In the genomic region with DNA sequence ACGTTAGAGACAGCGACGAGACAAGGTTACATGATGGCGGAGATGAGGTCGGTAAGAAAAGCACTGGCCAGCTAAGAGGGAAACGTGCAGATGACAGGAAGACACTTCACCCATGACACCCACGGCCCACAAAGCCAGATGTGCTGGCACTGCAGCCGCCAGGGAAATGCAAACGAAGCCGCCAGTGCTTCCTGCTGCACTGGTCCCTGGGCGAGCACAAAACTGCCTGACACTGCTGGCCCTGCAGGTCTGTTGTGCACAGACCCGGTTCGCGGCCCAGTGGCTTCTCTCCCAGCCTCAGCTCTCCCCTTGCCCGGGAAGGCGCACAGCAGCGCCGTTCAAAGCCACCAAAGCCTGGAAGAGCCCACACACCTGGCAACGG, we compare ENCODE assay signal across 9 cellular contexts. TPM values are rescaled to one million over a fixed set of nuclear protein-coding genes. Genes with fewer than 3 reads are reported as not detected.
DNase-seq lines count a peak whose midpoint lies in the region; ATAC-seq and TF ChIP-seq lines count a peak whose summit lies in the region.
"Had no signal": no experiment of that assay in that cellular context is flagged by ENCODE, and none has a peak within 500 bp of the region (broad histone marks: within the 10 kb centered on the region; RNA-seq: fewer than 3 reads in every experiment).

No MANE protein-coding gene starts in this region.

- H2AK5ac ChIP-seq in H9 (ENCODE audit: insufficient read length, low read length): no peak overlapping the region

- peaks cover 26% of the 10 kb centered on the region for H3K4me1 Mint-ChIP-seq in activated T-helper 1 cell treated with anti-CD3 and anti-CD28 coated beads, Interleukin-12 subunit alpha, Interleukin-12 subunit beta, Interleukin-2, Interleukin-4 antibody, amounts not matched to agents 30 ng/mL and 10 ng/mL and 1 ng/mL, durations not matched to agents 14 hours and 24 hours and 36 hours (ENCODE audit: low read depth)
- H3K4me1 Mint-ChIP-seq in H9: peaks cover 0 to 5% of the 10 kb centered on the region in 2 experiments; a peak in 2 of 4 replicates

- H2BK120ac ChIP-seq in H9 (ENCODE audit: low read depth, low read length, poor library complexity, severe bottlenecking): no peak overlapping the region

- no peak overlapping the region for H3K4me2 ChIP-seq in H9 (ENCODE audit: insufficient read depth, insufficient read length, low read length)

- H3K79me1 ChIP-seq in H9 (ENCODE audit: insufficient read depth, low read depth, low read length, poor library complexity, severe bottlenecking): no peaks in the 10 kb centered on the region

- intact Hi-C loops in activated T-helper 1 cell treated with anti-CD3 and anti-CD28 coated beads, Interleukin-12 subunit alpha, Interleukin-12 subunit beta, Interleukin-2, Interleukin-4 antibody, amounts not matched to agents 30 ng/mL and 10 ng/mL and 1 ng/mL, durations not matched to agents 14 hours and 24 hours and 36 hours (cut with micrococcal nuclease): no loop called here

- H3K27me3 Mint-ChIP-seq in activated T-helper 1 cell treated with anti-CD3 and anti-CD28 coated beads, Interleukin-12 subunit alpha, Interleukin-12 subunit beta, Interleukin-2, Interleukin-4 antibody, amounts not matched to agents 30 ng/mL and 10 ng/mL and 1 ng/mL, durations not matched to agents 14 hours and 24 hours and 36 hours (ENCODE audit: insufficient read depth): no peaks in the 10 kb centered on the region
- H3K27me3 Mint-ChIP-seq in H9 (ENCODE audit: low read depth): no peaks in the 10 kb centered on the region
- H3K27me3 Mint-ChIP-seq: activated naive CD4-positive, alpha-beta T cell treated with anti-CD3 and anti-CD28 coated beads, Interleukin-2, amount 50 U/mL, for 24 hours had no signal

- H3K4me3 Mint-ChIP-seq in activated T-helper 1 cell treated with anti-CD3 and anti-CD28 coated beads, Interleukin-12 subunit alpha, Interleukin-12 subunit beta, Interleukin-2, Interleukin-4 antibody, amounts not matched to agents 30 ng/mL and 10 ng/mL and 1 ng/mL, durations not matched to agents 14 hours and 24 hours and 36 hours: no peak overlapping the region
- 0 out of 5 replicates have a peak overlapping the region, but pooled peaks of 1 of the 2 experiments have one; percentile 22 for H3K4me3 Mint-ChIP-seq in H9
- H3K4me3 Mint-ChIP-seq: activated naive CD4-positive, alpha-beta T cell treated with anti-CD3 and anti-CD28 coated beads, Interleukin-2, amount 50 U/mL, for 24 hours had no signal

- no peaks in the 10 kb centered on the region for H4K20me1 ChIP-seq in H9 (ENCODE audit: control insufficient read depth, insufficient read depth, insufficient read length)

- no peak overlapping the region for H2BK12ac ChIP-seq in H9 (ENCODE audit: insufficient read length, low read depth, low read length)

- no peak overlapping the region for H3T11ph ChIP-seq in H9 (ENCODE audit: low read length)

- H3K27ac Mint-ChIP-seq in activated T-helper 1 cell treated with anti-CD3 and anti-CD28 coated beads, Interleukin-12 subunit alpha, Interleukin-12 subunit beta, Interleukin-2, Interleukin-4 antibody, amounts not matched to agents 30 ng/mL and 10 ng/mL and 1 ng/mL, durations not matched to agents 14 hours and 24 hours and 36 hours: no peak overlapping the region
- peak overlapping the region in 2 of 3 experiments; percentile 8 to 24; a peak in 2 of 7 replicates for H3K27ac Mint-ChIP-seq in H9

- H3K27me3 ChIP-seq in H9 (ENCODE audit: insufficient read depth, low read length) (no peaks in the 10 kb centered on the region), neutrophil (no peaks in the 10 kb centered on the region)

- H3K56ac ChIP-seq in H9 (ENCODE audit: insufficient read length, low read depth, low read length): no peak overlapping the region

- H2BK15ac ChIP-seq in H9 (ENCODE audit: low read depth, low read length): no peak overlapping the region

- no peak overlapping the region for H4K5ac ChIP-seq in H9 (ENCODE audit: insufficient read length, low read depth, low read length)

- WGBS in H9 (ENCODE audit: extremely low coverage, insufficient read length, low lambda C conversion rate): no CpG with 5 or more reads among the region's 19 CpGs

- peaks cover 16% of the 10 kb centered on the region for H3K36me3 Mint-ChIP-seq in activated T-helper 1 cell treated with anti-CD3 and anti-CD28 coated beads, Interleukin-12 subunit alpha, Interleukin-12 subunit beta, Interleukin-2, Interleukin-4 antibody, amounts not matched to agents 30 ng/mL and 10 ng/mL and 1 ng/mL, durations not matched to agents 14 hours and 24 hours and 36 hours (ENCODE audit: low read depth)
- H3K36me3 Mint-ChIP-seq in H9 (ENCODE audit: insufficient read depth in 1 of 3, low read depth in 3 of 3): peaks cover 15 to 39% (median 16%) of the 10 kb centered on the region in 3 experiments

- H3K4me3 ChIP-seq in neutrophil (ENCODE audit: low read depth in 1 of 2, low read length in 1 of 2): peak overlapping the region in 1 of 2 experiments; percentile 36

- no peak overlapping the region for H3K23ac ChIP-seq in H9 (ENCODE audit: insufficient read length, low read depth, low read length)

- H3K4me1 ChIP-seq in H9 (ENCODE audit: insufficient read depth, low read length) (no peaks in the 10 kb centered on the region), neutrophil (ENCODE audit: control insufficient read depth in 1 of 2, insufficient read depth in 1 of 2, low read depth in 1 of 2, low read length in 1 of 2) (peaks cover 21 to 25% of the 10 kb centered on the region in 2 experiments)

- no peaks in the 10 kb centered on the region for H3K9me3 Mint-ChIP-seq in activated T-helper 1 cell treated with anti-CD3 and anti-CD28 coated beads, Interleukin-12 subunit alpha, Interleukin-12 subunit beta, Interleukin-2, Interleukin-4 antibody, amounts not matched to agents 30 ng/mL and 10 ng/mL and 1 ng/mL, durations not matched to agents 14 hours and 24 hours and 36 hours
- H3K9me3 Mint-ChIP-seq in H9: no peaks in the 10 kb centered on the region
- H3K9me3 Mint-ChIP-seq: activated naive CD4-positive, alpha-beta T cell treated with anti-CD3 and anti-CD28 coated beads, Interleukin-2, amount 50 U/mL, for 24 hours had no signal

- H3K18ac ChIP-seq in H9 (ENCODE audit: insufficient read length, low read depth, low read length): no peak overlapping the region

- H4K8ac ChIP-seq in H9 (replicated peaks; ENCODE audit: insufficient read length, low read depth, low read length): no peak overlapping the region

- no peak overlapping the region for H2BK5ac ChIP-seq in H9 (ENCODE audit: insufficient read length, low read length)

- no peak overlapping the region for H3K9ac ChIP-seq in H9 (ENCODE audit: extremely low read depth, insufficient read length, low read length)

- no peaks in the 10 kb centered on the region for H3K23me2 ChIP-seq in H9 (ENCODE audit: insufficient read length, low read depth, low read length, poor library complexity, severe bottlenecking)

- H3K4ac ChIP-seq in H9 (ENCODE audit: low read depth, low read length): no peak overlapping the region

- H4K91ac ChIP-seq in H9 (ENCODE audit: insufficient read length, low read depth, low read length): no peak overlapping the region

- DNase-seq in activated T-helper 1 cell treated with Interleukin-2 at 50 U/mL for 16 hours (ENCODE audit: low read depth) (peak; percentile 23), H9 (no peak), NAMALWA (ENCODE audit: low spot score) (peak; percentile 96), NCI-H82 treated with DMSO at 0.1 percent for 48 hours (lab: John Stamatoyannopoulos, UW; ENCODE audit: unreplicated experiment) (no peak)
- DNase-seq in activated T-helper 1 cell treated with anti-CD3 and anti-CD28 coated beads, Interleukin-12 subunit alpha, Interleukin-12 subunit beta, Interleukin-2, Interleukin-4 antibody, amounts not matched to agents 30 ng/mL and 10 ng/mL and 1 ng/mL, durations not matched to agents 14 hours and 24 hours and 36 hours (ENCODE audit: low spot score): no peak
- no peak for DNase-seq in stimulated activated CD4-positive, alpha-beta T cell treated with anti-CD3 and anti-CD28 coated beads, Interleukin-12 subunit alpha, Interleukin-12 subunit beta, amount 100 ng/mL, for 4 hours

- H3K79me2 ChIP-seq in H9 (ENCODE audit: insufficient read depth, low read length): peaks cover 4% of the 10 kb centered on the region; the same call in 1 of the 2 replicates

- H3K36me3 ChIP-seq in neutrophil: peaks cover 25% of the 10 kb centered on the region

- TF ChIP-seq CTCF in H9 (conservative IDR thresholded peaks at IDR 0.05) (no peak), neutrophil (IDR thresholded peaks at IDR 0.05) (no peak)

- H3K14ac ChIP-seq in H9 (ENCODE audit: insufficient read depth, low read length): no peak overlapping the region; the same call in 1 of the 2 replicates

- no peaks in the 10 kb centered on the region for H3K9me3 ChIP-seq in H9 (ENCODE audit: control insufficient read depth, low read depth, low read length)
- no peaks in the 10 kb centered on the region for H3K9me3 ChIP-seq in neutrophil

- H3K27ac ChIP-seq in H9 (ENCODE audit: insufficient read length, low read depth, low read length) (no peak overlapping the region), neutrophil (peak overlapping the region; percentile 51)

- no peak for ATAC-seq in SK-N-SH treated with all-trans-retinoic acid at 6 μM for 48 hours

- H2AFZ ChIP-seq in H9 (ENCODE audit: low read length): no peak overlapping the region

- no peak overlapping the region for H2BK20ac ChIP-seq in H9 (ENCODE audit: low read depth, low read length, poor library complexity, severe bottlenecking)

TF ChIP-seq in SK-N-SH treated with all-trans-retinoic acid at 6 μM for 48 hours, 23 proteins besides CTCF, POLR2A, EP300 and RAD21 (continues in another document):
- no peak for TF ChIP-seq ZNF565 (CRISPR knock-in tag; conservative IDR thresholded peaks at IDR 0.05; ENCODE audit: low read depth)
- no peak for TF ChIP-seq BACH2 (CRISPR knock-in tag; IDR thresholded peaks at IDR 0.05; ENCODE audit: borderline replicate concordance)
- TF ChIP-seq, protein P1, sequence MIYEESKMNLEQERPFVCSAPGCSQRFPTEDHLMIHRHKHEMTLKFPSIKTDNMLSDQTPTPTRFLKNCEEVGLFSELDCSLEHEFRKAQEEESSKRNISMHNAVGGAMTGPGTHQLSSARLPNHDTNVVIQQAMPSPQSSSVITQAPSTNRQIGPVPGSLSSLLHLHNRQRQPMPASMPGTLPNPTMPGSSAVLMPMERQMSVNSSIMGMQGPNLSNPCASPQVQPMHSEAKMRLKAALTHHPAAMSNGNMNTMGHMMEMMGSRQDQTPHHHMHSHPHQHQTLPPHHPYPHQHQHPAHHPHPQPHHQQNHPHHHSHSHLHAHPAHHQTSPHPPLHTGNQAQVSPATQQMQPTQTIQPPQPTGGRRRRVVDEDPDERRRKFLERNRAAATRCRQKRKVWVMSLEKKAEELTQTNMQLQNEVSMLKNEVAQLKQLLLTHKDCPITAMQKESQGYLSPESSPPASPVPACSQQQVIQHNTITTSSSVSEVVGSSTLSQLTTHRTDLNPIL (CRISPR knock-in tag; IDR thresholded peaks at IDR 0.05; ENCODE audit: low read depth): no peak

RNA-seq across cellular contexts. Expression of gene QSOX2, which starts 20.3 kb away (rescaled TPM):
- total RNA-seq in activated T-helper 1 cell treated with anti-CD3 and anti-CD28 coated beads, Interleukin-12 subunit alpha, Interleukin-12 subunit beta, Interleukin-2, Interleukin-4 antibody, amounts not matched to agents 30 ng/mL and 10 ng/mL and 1 ng/mL, durations not matched to agents 14 hours and 24 hours and 36 hours: 27.9 and 28.6 TPM in 2 replicates
- 25.0 and 25.8 TPM in 2 replicates for total RNA-seq in H9 (2021)

RNA-seq across cellular contexts. Expression of gene LHX3, which starts 20.4 kb away (rescaled TPM):
- total RNA-seq in activated T-helper 1 cell treated with anti-CD3 and anti-CD28 coated beads, Interleukin-12 subunit alpha, Interleukin-12 subunit beta, Interleukin-2, Interleukin-4 antibody, amounts not matched to agents 30 ng/mL and 10 ng/mL and 1 ng/mL, durations not matched to agents 14 hours and 24 hours and 36 hours: not detected in 2 replicates
- total RNA-seq in H9 (2021): not detected in 2 replicates

Comparison
In these comparisons a context has a peak if more than half of its experiments do, and no peak if none do; other contexts are left out.
1. DNase-seq: peak in activated T-helper 1 cell treated with Interleukin-2 at 50 U/mL for 16 hours (single experiment) and NAMALWA (single experiment); none in activated T-helper 1 cell treated with anti-CD3 and anti-CD28 coated beads, Interleukin-12 subunit alpha, Interleukin-12 subunit beta, Interleukin-2, Interleukin-4 antibody, amounts not matched to agents 30 ng/mL and 10 ng/mL and 1 ng/mL, durations not matched to agents 14 hours and 24 hours and 36 hours (single experiment), H9 (single experiment), stimulated activated CD4-positive, alpha-beta T cell treated with anti-CD3 and anti-CD28 coated beads, Interleukin-12 subunit alpha, Interleukin-12 subunit beta, amount 100 ng/mL, for 4 hours (single experiment) and NCI-H82 treated with DMSO at 0.1 percent for 48 hours (single experiment).